Comparison of ENCODE assay signal across 9 cellular contexts in genomic region chr12:130953783-130954543, GRCh38. TPM values are rescaled to one million over a fixed set of nuclear protein-coding genes. Genes with fewer than 3 reads are reported as not detected.
A peak's percentile ranks its signal among the peaks of the same experiment; 100 is the strongest.
DNase-seq lines count a peak whose midpoint lies in the region; ATAC-seq and TF ChIP-seq lines count a peak whose summit lies in the region.
"Had no signal": no experiment of that assay in that cellular context is flagged by ENCODE, and none has a peak within 500 bp of the region (broad histone marks: within the 10 kb centered on the region; RNA-seq: fewer than 3 reads in every experiment).

Gene ADGRD1, plus strand, starts transcription at chr12:130953907. Its CDS starts 559 bp downstream, at chr12:130954466.

- 1 to 3% methylated on average over 24 of the region's 24 CpGs for WGBS in heart right ventricle, 2 donors

- peak; percentile 79 to 94 (median 90) for ATAC-seq in heart right ventricle
- ATAC-seq in GM19035 (IDR thresholded peaks at IDR 0.05; ENCODE audit: unreplicated experiment) = no peak

- intact Hi-C loops in Calu3 (cut with micrococcal nuclease; ENCODE audit: unreplicated experiment) (no loop called here), heart right ventricle (cut with DNase I) (loop anchor here in 4 of 10 donors (5.0 kb wide), 3 partner anchors 53 to 73 kb away; no protein-coding TSS in a partner anchor)

- DNase-seq in Calu3 (no peak), OCI-M1 (lab: John Stamatoyannopoulos, UW) (peak; percentile 90), heart right ventricle (peak; percentile 54 to 77), pons (ENCODE audit: low spot score) (peak; percentile 58), NCI-H2171 treated with DMSO at 0.1 percent for 48 hours (lab: John Stamatoyannopoulos, UW) (no peak), NCI-H187 treated with DMSO at 0.1 percent for 48 hours (lab: John Stamatoyannopoulos, UW) (no peak)
- DNase-seq in effector CD4-positive, alpha-beta T cell = no peak
- DNase-seq: DMS79 treated with DMSO at 0.1 percent for 48 hours had no signal

- peaks cover 0 to 42% (median 31%) of the 10 kb centered on the region in 9 donors for H3K4me1 ChIP-seq in heart right ventricle

- H3K4me3 Mint-ChIP-seq in Calu3 (ENCODE audit: low read depth, unreplicated experiment) = peak within 1 kb of the TSS; percentile 21

- no peak within 1 kb of the TSS for H3K27ac Mint-ChIP-seq in Calu3 (ENCODE audit: unreplicated experiment)

- peak within 1 kb of the TSS; percentile 55 to 72 (median 63) for H3K4me3 ChIP-seq in heart right ventricle

- no peaks in the 10 kb centered on the region for H3K9me3 Mint-ChIP-seq in Calu3 (ENCODE audit: low read depth, unreplicated experiment)

- BruUV-seq in Calu3 (replicated peaks; lab: Mats Ljungman, UMichigan) = no TSS peak

- CTCF ChIA-PET in Calu3 (lab: Charles Lee) = no interaction called here

- TF ChIP-seq CTCF in Calu3 (IDR thresholded peaks at IDR 0.05; ENCODE audit: unreplicated experiment) (no peak), heart right ventricle (IDR thresholded peaks at IDR 0.05) (no peak)

- H3K27ac ChIP-seq in heart right ventricle = peak within 1 kb of the TSS; percentile 59 to 87 (median 79)

- H3K27me3 ChIP-seq in heart right ventricle = no peaks in the 10 kb centered on the region

- no peaks in the 10 kb centered on the region for H3K9me3 ChIP-seq in heart right ventricle

- no peaks in the 10 kb centered on the region for H3K36me3 Mint-ChIP-seq in Calu3 (ENCODE audit: insufficient read depth, unreplicated experiment)

- peaks cover 0 to 14% (median 0%) of the 10 kb centered on the region in 9 donors for H3K36me3 ChIP-seq in heart right ventricle

- H3K4me1 Mint-ChIP-seq in Calu3 (ENCODE audit: low read depth, unreplicated experiment) = no peaks in the 10 kb centered on the region

- peaks cover 36% of the 10 kb centered on the region for H3K27me3 Mint-ChIP-seq in Calu3 (ENCODE audit: unreplicated experiment)

RNA-seq across cellular contexts. Expression of gene ADGRD1, which starts in this region (rescaled TPM):
- total RNA-seq in Calu3 (2022) = not detected in 2 replicates
- total RNA-seq in heart right ventricle = 100 to 1,000 TPM in 2 of 10 donors, 10 to 100 TPM in 8; 29.7 to 157 (median 72.6) TPM
- polyA plus RNA-seq in heart right ventricle = 10 to 100 TPM; 16.8 to 35.0 TPM

Comparison
In these comparisons a context has a peak if more than half of its experiments do, and no peak if none do; other contexts are left out.
1. RNA of gene ADGRD1 (total RNA-seq): 29.7 to 157 TPM in heart right ventricle; not detected in Calu3; every median in the first group is over 10 times any median in the second.
2. DNase-seq: peak in OCI-M1 (single experiment), heart right ventricle (2 of 2) and pons (single experiment); none in Calu3 (single experiment), NCI-H2171 treated with DMSO at 0.1 percent for 48 hours (single experiment), NCI-H187 treated with DMSO at 0.1 percent for 48 hours (single experiment) and effector CD4-positive, alpha-beta T cell (single experiment).